ENCODE assay signal across 19 cellular contexts in the genomic region with DNA sequence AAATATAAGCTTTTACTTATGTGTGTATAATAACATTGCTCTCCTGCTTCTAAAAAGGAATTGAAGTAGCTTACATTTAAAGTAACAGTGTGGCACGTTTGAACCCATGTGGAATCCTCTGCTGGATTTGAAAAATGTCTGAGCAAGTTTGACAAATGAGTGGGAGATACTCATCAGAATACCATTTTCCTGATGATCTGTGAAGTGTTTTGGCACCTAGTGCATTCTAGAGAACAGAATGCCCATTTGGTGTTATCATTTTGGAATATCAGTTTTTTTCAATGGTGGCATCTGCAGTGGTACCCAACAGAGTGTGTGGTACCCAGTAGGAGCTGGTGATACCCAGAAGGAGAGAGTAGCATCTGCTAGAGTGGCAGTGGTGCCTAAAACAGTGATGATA.
"Had no signal": no experiment of that assay in that cellular context is flagged by ENCODE, and none has a peak within 500 bp of the region (broad histone marks: within the 10 kb centered on the region; RNA-seq: fewer than 3 reads in every experiment).

No MANE protein-coding gene starts in this region.

- H3K27ac ChIP-seq: coronary artery, lower lobe of right lung, neutrophil, pancreas, thyroid gland, vagina had no signal

- DNase-seq: effector memory CD8-positive, alpha-beta T cell; erythroblast; left colon; left ventricle myocardium superior; natural killer cell; pancreas; stimulated activated CD4-positive, alpha-beta T cell treated with anti-CD3 and anti-CD28 coated beads, Interleukin-12 subunit alpha, Interleukin-12 subunit beta, amount 100 ng/mL, for 4 hours; stimulated activated CD4-positive, alpha-beta T cell treated with anti-CD3 and anti-CD28 coated beads, Interleukin-1b, Interleukin-23, amount 100 ng/mL, for 48 hours; stimulated activated CD4-positive, alpha-beta T cell treated with anti-CD3 and anti-CD28 coated beads, Interleukin-4, amount 100 ng/mL, for 1 hour; stimulated activated CD8-positive, alpha-beta memory T cell treated with anti-CD3 and anti-CD28 coated beads, Interleukin-4, amount 100 ng/mL, for 48 hours; stimulated activated naive CD4-positive, alpha-beta T cell; stimulated activated naive CD8-positive, alpha-beta T cell treated with anti-CD3 and anti-CD28 coated beads, Interleukin-15, amount 100 ng/mL, for 72 hours; thyroid gland had no signal

- H3K27me3 ChIP-seq: neutrophil, pancreas, thyroid gland, vagina had no signal

- H3K36me3 ChIP-seq: lower lobe of right lung, neutrophil, pancreas, thyroid gland, vagina had no signal

- H3K4me3 ChIP-seq: coronary artery, lower lobe of right lung, pancreas, smooth muscle cell, thyroid gland, vagina had no signal

- H3K9me3 ChIP-seq: lower lobe of right lung, neutrophil, pancreas, thyroid gland, vagina had no signal

- H3K4me1 ChIP-seq: lower lobe of right lung, pancreas, thyroid gland, vagina had no signal

- ATAC-seq: effector memory CD8-positive, alpha-beta T cell; left colon; left ventricle myocardium superior; lower lobe of right lung; natural killer cell; sciatic nerve; stimulated activated naive CD8-positive, alpha-beta T cell treated with anti-CD3 and anti-CD28 coated beads, Interleukin-15, amount 100 ng/mL, for 72 hours had no signal
